Comparison of ENCODE assay signal across 17 cellular contexts in the genomic region with DNA sequence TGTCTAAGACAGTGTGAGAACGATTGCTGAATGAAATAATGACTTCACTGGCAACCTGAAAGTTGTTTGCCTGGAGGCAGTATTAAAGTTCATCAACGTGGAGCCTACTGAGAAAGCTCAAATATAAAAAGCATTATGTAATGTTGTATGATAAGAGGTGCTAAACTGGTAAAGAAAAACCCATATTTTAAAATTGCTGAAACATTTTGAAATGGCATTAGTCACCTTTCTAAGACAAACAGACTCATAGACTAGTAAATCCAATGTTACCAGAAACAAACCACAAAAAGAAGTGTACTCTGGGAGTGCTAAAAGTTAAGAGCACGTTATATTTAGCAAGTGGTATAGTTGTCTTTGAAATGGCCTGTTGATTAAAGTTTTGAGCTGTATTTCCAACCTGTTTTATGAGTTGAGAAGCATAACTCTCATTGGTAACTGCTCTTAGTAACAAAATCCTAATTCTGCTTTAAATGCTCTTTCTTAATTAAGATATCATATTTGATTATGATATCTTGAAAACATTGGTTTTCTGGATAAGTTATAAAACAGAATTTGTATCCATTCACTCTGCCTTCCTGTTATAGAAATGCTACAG.
DNase-seq lines count a peak whose midpoint lies in the region; ATAC-seq, FAIRE-seq and TF ChIP-seq lines count a peak whose summit lies in the region.
"Had no signal": no experiment of that assay in that cellular context is flagged by ENCODE, and none has a peak within 500 bp of the region (broad histone marks: within the 10 kb centered on the region; RNA-seq: fewer than 3 reads in every experiment).

No MANE protein-coding gene starts in this region.

- H3K14ac ChIP-seq in mesenchymal stem cell (ENCODE audit: low read length in 2 of 2) = no peak overlapping the region

- no peaks in the 10 kb centered on the region for H3K9me3 ChIP-seq in mesenchymal stem cell (ENCODE audit: control insufficient read depth, low read length)
- H3K9me3 ChIP-seq in testis = no peaks in the 10 kb centered on the region
- H3K9me3 ChIP-seq in transverse colon = no peaks in the 10 kb centered on the region
- H3K9me3 ChIP-seq: sigmoid colon had no signal

- no peaks in the 10 kb centered on the region for H3K36me3 ChIP-seq in bronchial epithelial cell (ENCODE audit: control insufficient read depth, insufficient read depth, low read length)
- no peaks in the 10 kb centered on the region for H3K36me3 ChIP-seq in mesenchymal stem cell (ENCODE audit: control insufficient read depth in 1 of 2, insufficient read depth in 2 of 2, low read depth in 1 of 2, low read length in 2 of 2)
- H3K36me3 ChIP-seq in testis (ENCODE audit: low read depth, missing control alignments) = no peaks in the 10 kb centered on the region
- H3K36me3 ChIP-seq in transverse colon = peaks cover 0 to 5% (median 0%) of the 10 kb centered on the region in 4 donors
- H3K36me3 ChIP-seq: sigmoid colon, WERI-Rb-1 had no signal

- H2BK5ac ChIP-seq in mesenchymal stem cell (ENCODE audit: low read depth, low read length, poor library complexity, severe bottlenecking) = no peak overlapping the region

- H2BK120ac ChIP-seq in mesenchymal stem cell (ENCODE audit: low read depth, low read length) = no peak overlapping the region

- no peak for FAIRE-seq in bronchial epithelial cell (lab: Jason Lieb, UNC)
- FAIRE-seq: islet of Langerhans had no signal

- peaks cover 8% of the 10 kb centered on the region for H3K4me1 ChIP-seq in mesenchymal stem cell (ENCODE audit: control insufficient read depth, insufficient read depth, low read depth, low read length)
- no peaks in the 10 kb centered on the region for H3K4me1 ChIP-seq in testis
- peaks cover 0 to 18% (median 2%) of the 10 kb centered on the region in 4 donors for H3K4me1 ChIP-seq in transverse colon

- H3K27me3 ChIP-seq in bronchial epithelial cell (ENCODE audit: control insufficient read depth, insufficient read depth, low read length) (no peaks in the 10 kb centered on the region), mesenchymal stem cell (ENCODE audit: control insufficient read depth in 1 of 2, insufficient read depth in 1 of 2, low read length in 2 of 2) (no peaks in the 10 kb centered on the region), testis (no peaks in the 10 kb centered on the region), transverse colon (no peaks in the 10 kb centered on the region)
- H3K27me3 ChIP-seq: sigmoid colon had no signal

- TF ChIP-seq CTCF in bronchial epithelial cell (IDR thresholded peaks at IDR 0.05; ENCODE audit: insufficient read depth, low read length, severe bottlenecking) = no peak
- TF ChIP-seq CTCF in testis (IDR thresholded peaks at IDR 0.05) = no peak
- TF ChIP-seq CTCF in transverse colon (IDR thresholded peaks at IDR 0.05) = no peak

- H3K27ac ChIP-seq in mesenchymal stem cell (ENCODE audit: low read length, poor library complexity, severe bottlenecking) (no peak overlapping the region), testis (no peak overlapping the region), transverse colon (no peak overlapping the region)
- H3K27ac ChIP-seq: KMS-11, sigmoid colon, WERI-Rb-1 had no signal

- H4K8ac ChIP-seq in mesenchymal stem cell (ENCODE audit: low read length) = no peak overlapping the region

- H2AFZ ChIP-seq in mesenchymal stem cell (ENCODE audit: low read depth, low read length) = no peak overlapping the region

- DNase-seq in COLO829 (ENCODE audit: low spot score) = peak; percentile 20
- DNase-seq in LHCN-M2 (ENCODE audit: low read depth) = peak; percentile 80
- DNase-seq in bronchial epithelial cell (ENCODE audit: low read depth) = peak; percentile 89
- peak; percentile 46 for DNase-seq in mesenchymal stem cell
- no peak for DNase-seq in head of caudate nucleus
- no peak for DNase-seq in testis
- DNase-seq in transverse colon = no peak
- DNase-seq: GOT3, NCI-H187 treated with DMSO at 0.1 percent for 48 hours, NCI-H524, nucleus accumbens, sigmoid colon, WERI-Rb-1 had no signal

- H2BK15ac ChIP-seq in mesenchymal stem cell (ENCODE audit: low read depth, poor library complexity, severe bottlenecking) = no peak overlapping the region

- H3K4me2 ChIP-seq in mesenchymal stem cell (ENCODE audit: low read length, poor library complexity, severe bottlenecking) = no peak overlapping the region
- H3K4me2 ChIP-seq: KMS-11 had no signal

- no peak overlapping the region for H3K9ac ChIP-seq in mesenchymal stem cell (ENCODE audit: low read length)
- H3K9ac ChIP-seq: KMS-11 had no signal

- intact Hi-C loops in head of caudate nucleus (cut with DNase I) (no loop called here), testis (cut with DNase I; ENCODE audit: low total_unique reads) (no loop called here), transverse colon (cut with DNase I; ENCODE audit: low total_unique reads) (no loop called here)

- WGBS in mesenchymal stem cell = 67% methylated on average over 3 of the region's 3 CpGs
- 82 to 87% methylated on average over 3 of the region's 3 CpGs for WGBS in testis, 2 donors
- 39 to 63% methylated on average over 3 of the region's 3 CpGs for WGBS in transverse colon (ENCODE audit: low coverage in 1 of 2), 2 donors

- H3K18ac ChIP-seq in mesenchymal stem cell (ENCODE audit: low read depth in 1 of 2, low read length in 2 of 2) = no peak overlapping the region

- H4K91ac ChIP-seq in mesenchymal stem cell (ENCODE audit: low read length) = no peak overlapping the region

- ATAC-seq in HG03457 (IDR thresholded peaks at IDR 0.05; ENCODE audit: unreplicated experiment) = no peak
- ATAC-seq: stimulated activated memory B cell treated with anti-CD40 and anti-IgM and Interleukin-4, amounts not matched to agents 10 μg/mL and 1 μg/mL and 100 μg/mL, for 72 hours had no signal

- H3K4ac ChIP-seq in mesenchymal stem cell (ENCODE audit: low read depth in 1 of 2, low read length in 2 of 2) = no peak overlapping the region

- no peak for TF ChIP-seq POLR2A in testis (IDR thresholded peaks at IDR 0.05)
- no peak for TF ChIP-seq POLR2A in transverse colon (IDR thresholded peaks at IDR 0.05)

- H3K23ac ChIP-seq in mesenchymal stem cell (ENCODE audit: low read length in 2 of 2) = no peak overlapping the region

- H3K4me3 ChIP-seq in bronchial epithelial cell (ENCODE audit: low read depth, low read length) = no peak overlapping the region
- no peak overlapping the region for H3K4me3 ChIP-seq in mesenchymal stem cell (ENCODE audit: insufficient read depth in 1 of 2, low read depth in 1 of 2, low read length in 2 of 2)
- no peak overlapping the region for H3K4me3 ChIP-seq in testis
- no peak overlapping the region for H3K4me3 ChIP-seq in transverse colon
- H3K4me3 ChIP-seq: sigmoid colon had no signal

- peaks cover 1% of the 10 kb centered on the region for H3K79me1 ChIP-seq in mesenchymal stem cell (replicated peaks; ENCODE audit: low read length, poor library complexity, severe bottlenecking)

- in situ Hi-C loops in transverse colon (cut with MboI; ENCODE audit: low pct_ligation_motif_present in 1 of 4, low pct_unique_long_range_greater_than_20kb in 1 of 4, low sequenced_read_pairs in 3 of 4) = no loop called here

- no peak overlapping the region for H2AK5ac ChIP-seq in mesenchymal stem cell (ENCODE audit: low read length, severe bottlenecking)

- TF ChIP-seq EP300 in transverse colon (IDR thresholded peaks at IDR 0.05; ENCODE audit: low read depth) = no peak

- H2BK12ac ChIP-seq in mesenchymal stem cell (ENCODE audit: low read length in 2 of 2) = no peak overlapping the region

Comparison
In these comparisons a context has a peak if more than half of its experiments do, and no peak if none do; other contexts are left out.
1. DNase-seq: peak in COLO829 (single experiment), LHCN-M2 (single experiment), bronchial epithelial cell (single experiment) and mesenchymal stem cell (single experiment); none in head of caudate nucleus (0 of 42), testis (single experiment) and transverse colon (single experiment).